In the genomic region with DNA sequence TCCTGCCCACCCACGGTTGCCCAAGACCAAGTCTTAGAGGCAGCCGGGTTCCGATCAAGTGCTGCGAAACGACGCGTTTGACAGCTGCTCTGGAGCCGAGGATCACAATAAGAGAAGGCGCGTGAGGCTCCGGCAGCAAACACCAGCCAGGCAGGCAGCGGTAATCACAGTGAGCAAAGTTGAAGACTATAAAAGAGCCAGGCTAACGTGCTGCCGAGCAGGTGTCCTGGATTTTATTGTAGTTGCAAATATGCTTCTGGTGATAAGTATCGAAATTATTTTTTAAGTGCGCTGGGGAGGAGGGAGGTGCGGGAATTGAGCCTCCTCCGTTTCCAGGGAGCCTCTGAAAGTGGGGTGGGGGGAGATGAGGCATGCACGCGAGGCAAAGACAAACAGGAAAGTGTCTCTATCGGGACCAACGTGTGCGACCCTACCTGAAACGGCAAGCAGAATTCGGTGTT, we compare ENCODE assay signal across 9 cellular contexts. TPM values are rescaled to one million over a fixed set of nuclear protein-coding genes. Genes with fewer than 3 reads are reported as not detected.
DNase-seq lines count a peak whose midpoint lies in the region; ATAC-seq, FAIRE-seq and TF ChIP-seq lines count a peak whose summit lies in the region.
"Had no signal": no experiment of that assay in that cellular context is flagged by ENCODE, and none has a peak within 500 bp of the region (broad histone marks: within the 10 kb centered on the region; RNA-seq: fewer than 3 reads in every experiment).

No MANE protein-coding gene starts in this region.

- FAIRE-seq in pancreas (lab: Jason Lieb, UNC), result no peak

- H3K27me3 ChIP-seq in DND-41 (ENCODE audit: insufficient read depth, low read length, poor library complexity) (no peaks in the 10 kb centered on the region), pancreas (peaks cover 3 to 55% (median 6%) of the 10 kb centered on the region in 4 donors)

- intact Hi-C loops in head of caudate nucleus (cut with DNase I), result no loop called here
- intact Hi-C loops in pancreas (cut with DNase I), result no loop called here

- H3K27ac ChIP-seq in DND-41 (ENCODE audit: low read length) (no peak overlapping the region), SK-N-MC (no peak overlapping the region), pancreas (no peak overlapping the region)
- H3K27ac ChIP-seq: adrenal gland had no signal

- no peak overlapping the region for H3K4me2 ChIP-seq in DND-41 (ENCODE audit: insufficient read depth, low read length)

- no peaks in the 10 kb centered on the region for H3K4me1 ChIP-seq in DND-41 (ENCODE audit: insufficient read depth, low read length)
- peaks cover 0 to 5% (median 4%) of the 10 kb centered on the region in 3 donors for H3K4me1 ChIP-seq in pancreas

- TF ChIP-seq CTCF in DND-41 (IDR thresholded peaks at IDR 0.05; ENCODE audit: borderline replicate concordance, extremely low read depth, low read length, poor library complexity, severe bottlenecking) (no peak), pancreas (IDR thresholded peaks at IDR 0.05) (no peak)

- DNase-seq in DND-41 (peak; percentile 7), SK-N-MC (ENCODE audit: low read depth, low spot score) (no peak), head of caudate nucleus (peak; percentile 20 to 78 (median 51)), pancreas (peak in 3 of 6 donors; percentile 12 to 60 (median 34)), GDM1 (lab: John Stamatoyannopoulos, UW) (no peak)
- no peak for DNase-seq in stimulated activated CD4-positive, alpha-beta T cell treated with anti-CD3 and anti-CD28 coated beads, Interleukin-4, amount 100 ng/mL, for 4 hours

- no peak overlapping the region for H3K9ac ChIP-seq in DND-41 (ENCODE audit: low read depth, low read length)
- peak overlapping the region; percentile 35 for H3K9ac ChIP-seq in SK-N-MC (ENCODE audit: insufficient read length)

- H2AFZ ChIP-seq in DND-41 (ENCODE audit: low read depth, low read length), result no peak overlapping the region

- H3K36me3 ChIP-seq in DND-41 (ENCODE audit: insufficient read depth, low read length) (no peaks in the 10 kb centered on the region), SK-N-MC (ENCODE audit: insufficient read depth, low read length) (no peaks in the 10 kb centered on the region), pancreas (no peaks in the 10 kb centered on the region)
- H3K36me3 ChIP-seq: adrenal gland had no signal

- H3K79me2 ChIP-seq in DND-41 (ENCODE audit: insufficient read depth, low read length), result no peaks in the 10 kb centered on the region

- H3K9me3 ChIP-seq in DND-41 (ENCODE audit: insufficient read depth, low read length, severe bottlenecking), result no peaks in the 10 kb centered on the region
- H3K9me3 ChIP-seq in SK-N-MC (ENCODE audit: low read depth, low read length), result no peaks in the 10 kb centered on the region
- no peaks in the 10 kb centered on the region for H3K9me3 ChIP-seq in pancreas
- H3K9me3 ChIP-seq: adrenal gland had no signal

- ATAC-seq in DND-41 (ENCODE audit: insufficient read depth, low read depth) (0 out of 3 replicates have a peak, but pooled peaks have one; percentile 33), pancreas (peak in 3 of 4 donors; percentile 64 to 80 (median 77)), HG02840 (IDR thresholded peaks at IDR 0.05; ENCODE audit: low FRiP score, unreplicated experiment) (no peak), HG03159 (IDR thresholded peaks at IDR 0.05; ENCODE audit: unreplicated experiment) (no peak)

- WGBS in pancreas, 2 donors, result 0 to 1% methylated on average over 25 of the region's 25 CpGs

- no peaks in the 10 kb centered on the region for H4K20me1 ChIP-seq in DND-41 (ENCODE audit: insufficient read depth, low read length)

- H3K4me3 ChIP-seq in DND-41 (ENCODE audit: low read depth in 1 of 2, low read length in 2 of 2) (no peak overlapping the region), SK-N-MC (peak overlapping the region; percentile 87), pancreas (peak overlapping the region in 1 of 4 donors; percentile 23)

RNA-seq across cellular contexts. Expression of a gene that starts 0.6 kb away (rescaled TPM):
- under 1 TPM in 4 of 6 donors, not detected in 2; 0.12 to 0.67 (median 0.56) TPM for total RNA-seq in pancreas
- under 1 TPM in 1 of 2 donors, not detected in 1; 0.28 TPM for polyA plus RNA-seq in pancreas

Comparison
In these comparisons a context has a peak if more than half of its experiments do, and no peak if none do; other contexts are left out.
1. ATAC-seq: peak in DND-41 (single experiment) and pancreas (3 of 4); none in HG02840 (single experiment) and HG03159 (single experiment).
2. DNase-seq: peak in DND-41 (single experiment) and head of caudate nucleus (42 of 42); none in SK-N-MC (single experiment), stimulated activated CD4-positive, alpha-beta T cell treated with anti-CD3 and anti-CD28 coated beads, Interleukin-4, amount 100 ng/mL, for 4 hours (0 of 2) and GDM1 (single experiment).